Comparison of ENCODE assay signal across 13 cellular contexts in the genomic region with DNA sequence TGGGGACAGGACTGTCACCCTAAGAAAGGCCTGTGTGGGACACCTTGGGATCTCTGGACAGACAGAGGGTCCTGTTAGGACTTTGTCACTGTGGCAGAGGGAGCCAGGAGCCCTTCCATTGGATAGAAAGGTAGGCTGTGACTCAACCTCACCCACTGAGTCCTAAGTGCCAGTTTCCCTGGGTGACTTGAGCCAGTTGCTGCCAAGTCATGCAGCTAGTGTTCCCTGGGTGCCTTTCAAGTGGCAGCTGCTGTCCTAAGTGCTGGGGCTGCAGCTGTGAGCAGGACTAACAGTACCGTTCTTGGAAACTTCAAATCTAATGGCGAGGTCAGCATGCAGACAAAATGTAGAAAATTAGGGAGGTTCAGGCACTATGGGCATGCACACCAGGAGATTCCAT.
"Had no signal": no experiment of that assay in that cellular context is flagged by ENCODE, and none has a peak within 500 bp of the region (broad histone marks: within the 10 kb centered on the region; RNA-seq: fewer than 3 reads in every experiment).

No MANE protein-coding gene starts in this region.

- H3K27ac ChIP-seq: skin epidermis, tibial nerve had no signal

- H3K4me1 ChIP-seq: tibial nerve had no signal

- H3K4me1 Mint-ChIP-seq: activated B cell treated with CpG ODN at 0.5 μM for 24 hours; activated CD4-positive, alpha-beta T cell treated with anti-CD3 and anti-CD28 coated beads, Interleukin-2, amount 10 ng/mL, durations not matched to agents 7 days and 5 days; activated T-helper 17 cell treated with anti-CD3 and anti-CD28 coated beads, Interleukin-2, amount 50 U/mL, for 72 hours had no signal

- H3K27me3 ChIP-seq: heart left ventricle, tibial nerve had no signal

- DNase-seq: activated B cell treated with CpG ODN at 0.5 μM for 24 hours; activated CD4-positive, alpha-beta T cell treated with anti-CD3 and anti-CD28 coated beads, Interleukin-2, amount 10 ng/mL, durations not matched to agents 7 days and 5 days; activated CD8-positive, alpha-beta memory T cell treated with anti-CD3 and anti-CD28 coated beads for 24 hours; activated naive CD4-positive, alpha-beta T cell treated with anti-CD3 and anti-CD28 coated beads for 36 hours; heart left ventricle; mammary epithelial cell; mucosa of descending colon; retina had no signal

- ATAC-seq: activated T-helper 17 cell treated with anti-CD3 and anti-CD28 coated beads, Interleukin-2, amount 50 U/mL, for 72 hours; mucosa of descending colon had no signal

- H3K36me3 ChIP-seq: heart left ventricle, tibial nerve had no signal

- H3K4me3 Mint-ChIP-seq: activated B cell treated with CpG ODN at 0.5 μM for 24 hours; activated CD4-positive, alpha-beta T cell treated with anti-CD3 and anti-CD28 coated beads, Interleukin-2, amount 10 ng/mL, durations not matched to agents 7 days and 5 days; activated naive CD4-positive, alpha-beta T cell treated with anti-CD3 and anti-CD28 coated beads for 36 hours; activated T-helper 17 cell treated with anti-CD3 and anti-CD28 coated beads, Interleukin-2, amount 50 U/mL, for 72 hours; natural killer cell treated with Interleukin-12 subunit alpha and Interleukin-12 subunit beta and Interleukin-15 and Interleukin-18, amount 100 ng/mL, for 72 hours; T-helper 1 cell treated with Interleukin-12 subunit alpha and Interleukin-12 subunit beta and Interleukin-4 antibody, amounts not matched to agents 30 μg/mL and 1 μg/mL, for 36 hours had no signal

- H3K9me3 ChIP-seq: heart left ventricle, mucosa of descending colon, tibial nerve had no signal

- H3K4me3 ChIP-seq: heart left ventricle, mucosa of descending colon, skin epidermis, tibial nerve had no signal

- H3K36me3 Mint-ChIP-seq: natural killer cell treated with Interleukin-12 subunit alpha and Interleukin-12 subunit beta and Interleukin-15 and Interleukin-18, amount 100 ng/mL, for 72 hours had no signal

- H3K9me3 Mint-ChIP-seq: activated B cell treated with CpG ODN at 0.5 μM for 24 hours; activated CD4-positive, alpha-beta T cell treated with anti-CD3 and anti-CD28 coated beads, Interleukin-2, amount 10 ng/mL, durations not matched to agents 7 days and 5 days; activated naive CD4-positive, alpha-beta T cell treated with anti-CD3 and anti-CD28 coated beads for 36 hours; activated T-helper 17 cell treated with anti-CD3 and anti-CD28 coated beads, Interleukin-2, amount 50 U/mL, for 72 hours; natural killer cell treated with Interleukin-12 subunit alpha and Interleukin-12 subunit beta and Interleukin-15 and Interleukin-18, amount 100 ng/mL, for 72 hours; T-helper 1 cell treated with Interleukin-12 subunit alpha and Interleukin-12 subunit beta and Interleukin-4 antibody, amounts not matched to agents 30 μg/mL and 1 μg/mL, for 36 hours had no signal

- H3K27ac Mint-ChIP-seq: activated B cell treated with CpG ODN at 0.5 μM for 24 hours; activated CD4-positive, alpha-beta T cell treated with anti-CD3 and anti-CD28 coated beads, Interleukin-2, amount 10 ng/mL, durations not matched to agents 7 days and 5 days; activated naive CD4-positive, alpha-beta T cell treated with anti-CD3 and anti-CD28 coated beads for 36 hours; activated T-helper 17 cell treated with anti-CD3 and anti-CD28 coated beads, Interleukin-2, amount 50 U/mL, for 72 hours; natural killer cell treated with Interleukin-12 subunit alpha and Interleukin-12 subunit beta and Interleukin-15 and Interleukin-18, amount 100 ng/mL, for 72 hours; T-helper 1 cell treated with Interleukin-12 subunit alpha and Interleukin-12 subunit beta and Interleukin-4 antibody, amounts not matched to agents 30 μg/mL and 1 μg/mL, for 36 hours had no signal
